1 cellular context compared by ENCODE assay signal in genomic region chr2:88832256-88832991, GRCh38.
TF ChIP-seq lines count a peak whose summit lies in the region.

No MANE protein-coding gene starts in this region.

TF ChIP-seq in HCT116, 20 proteins besides CTCF, POLR2A, EP300 and RAD21 (continued from another document):
- TF ChIP-seq EGR1 (IDR thresholded peaks at IDR 0.05; ENCODE audit: low read depth) (no peak), EZH2phosphoT487 (IDR thresholded peaks at IDR 0.05; ENCODE audit: borderline replicate concordance) (no peak), SIN3A (IDR thresholded peaks at IDR 0.05; ENCODE audit: low read depth) (no peak), SP1 (IDR thresholded peaks at IDR 0.05; ENCODE audit: low read depth) (no peak), JUND (IDR thresholded peaks at IDR 0.05) (no peak), FOSL1 (IDR thresholded peaks at IDR 0.05; ENCODE audit: low read depth) (no peak)
